Comparison of ENCODE assay signal across 9 cellular contexts in the genomic region with DNA sequence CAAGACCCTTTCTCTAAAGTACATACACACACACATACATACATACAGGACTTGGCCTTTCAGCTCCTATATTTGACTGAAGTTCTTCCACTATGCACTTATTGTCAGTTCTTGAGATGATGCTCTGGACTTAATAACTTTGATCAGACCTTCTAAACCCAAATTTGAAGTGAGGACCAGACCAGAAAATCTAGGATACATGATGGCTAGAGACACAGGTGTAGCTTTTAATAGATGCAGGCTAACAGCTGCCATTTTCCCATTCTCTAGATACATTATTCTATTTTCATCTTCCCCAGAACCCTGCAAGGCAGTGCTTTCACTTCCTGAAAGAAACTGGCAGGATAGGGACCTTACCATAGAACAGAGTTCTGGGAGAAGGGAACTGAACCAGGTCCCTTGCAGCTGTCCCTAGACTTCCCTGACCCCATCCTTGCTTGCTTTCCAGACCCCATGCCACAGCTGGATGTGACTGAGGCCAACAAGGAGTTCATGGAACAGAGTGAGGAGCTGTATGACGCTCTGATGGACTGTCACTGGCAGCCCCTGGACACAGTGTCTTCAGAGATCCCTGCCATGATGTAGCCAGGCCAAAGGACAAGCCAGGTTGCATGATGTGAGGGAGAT. TPM values are rescaled to one million over a fixed set of nuclear protein-coding genes. Genes with fewer than 3 reads are reported as not detected.
A peak's percentile ranks its signal among the peaks of the same experiment; 100 is the strongest.
DNase-seq lines count a peak whose midpoint lies in the region; ATAC-seq, FAIRE-seq and TF ChIP-seq lines count a peak whose summit lies in the region.
"Had no signal": no experiment of that assay in that cellular context is flagged by ENCODE, and none has a peak within 500 bp of the region (broad histone marks: within the 10 kb centered on the region; RNA-seq: fewer than 3 reads in every experiment).

No MANE protein-coding gene starts in this region.

- POLR2A ChIA-PET in activated CD8-positive, alpha-beta T cell treated with anti-CD3 and anti-CD28 coated beads for 36 hours (lab: Charles Lee): interaction anchor here (0.7 to 10.5 kb wide), 11 partner anchors 7 to 249 kb away, joined by 3 to 315 read pairs (median 43); partner anchors contain the start of genes MED18, RAB42, RCC1 and RNU11

- TF ChIP-seq CTCF in activated CD8-positive, alpha-beta T cell treated with anti-CD3 and anti-CD28 coated beads for 36 hours (IDR thresholded peaks at IDR 0.05): no peak
- TF ChIP-seq CTCF in neutrophil (IDR thresholded peaks at IDR 0.05): no peak

- H3K4me3 Mint-ChIP-seq in activated CD8-positive, alpha-beta T cell treated with anti-CD3 and anti-CD28 coated beads for 36 hours: no peak overlapping the region

- H3K27me3 ChIP-seq in neutrophil: no peaks in the 10 kb centered on the region
- H3K27me3 ChIP-seq: pancreas had no signal

- ATAC-seq in activated CD8-positive, alpha-beta T cell treated with anti-CD3 and anti-CD28 coated beads for 36 hours: no peak
- ATAC-seq: pancreas had no signal

- H3K27ac ChIP-seq in neutrophil: peak overlapping the region; percentile 6
- H3K27ac ChIP-seq: pancreas had no signal

- H3K9me3 ChIP-seq in neutrophil: no peaks in the 10 kb centered on the region
- H3K9me3 ChIP-seq: pancreas had no signal

- intact Hi-C loops in activated CD8-positive, alpha-beta T cell treated with anti-CD3 and anti-CD28 coated beads for 36 hours (cut with micrococcal nuclease): no loop called here

- H3K27me3 Mint-ChIP-seq in activated CD8-positive, alpha-beta T cell treated with anti-CD3 and anti-CD28 coated beads for 36 hours: no peaks in the 10 kb centered on the region

- peaks cover 47% of the 10 kb centered on the region for H3K36me3 Mint-ChIP-seq in activated CD8-positive, alpha-beta T cell treated with anti-CD3 and anti-CD28 coated beads for 36 hours (ENCODE audit: low read depth)

- H3K4me1 Mint-ChIP-seq in activated CD8-positive, alpha-beta T cell treated with anti-CD3 and anti-CD28 coated beads for 36 hours (ENCODE audit: low read depth): peaks cover 20% of the 10 kb centered on the region

- peaks cover 64% of the 10 kb centered on the region for H3K36me3 ChIP-seq in neutrophil

- peaks cover 17 to 22% of the 10 kb centered on the region in 2 experiments for H3K4me1 ChIP-seq in neutrophil (ENCODE audit: control insufficient read depth in 1 of 2, insufficient read depth in 1 of 2, low read depth in 1 of 2, low read length in 1 of 2)

- FAIRE-seq in GM12892 (lab: Jason Lieb, UNC): no peak
- FAIRE-seq: pancreas had no signal

- peak; percentile 30 for TF ChIP-seq POLR2A in GM12892 (IDR thresholded peaks at IDR 0.05; ENCODE audit: low read depth, low read length)

- CTCF ChIA-PET in activated CD8-positive, alpha-beta T cell treated with anti-CD3 and anti-CD28 coated beads for 36 hours (lab: Charles Lee): interaction anchor here (1.1 to 6.2 kb wide), 2 partner anchors 24 to 168 kb away, joined by 4 to 30 read pairs; partner anchors contain the start of gene TRNAU1AP

- peak overlapping the region; percentile 60 for H3K27ac Mint-ChIP-seq in activated CD8-positive, alpha-beta T cell treated with anti-CD3 and anti-CD28 coated beads for 36 hours

- no peak for DNase-seq in GM12892 (ENCODE audit: insufficient read length)
- DNase-seq in Kasumi-1 (lab: John Stamatoyannopoulos, UW): peak; percentile 41 to 43
- no peak for DNase-seq in activated CD8-positive, alpha-beta T cell treated with anti-CD3 and anti-CD28 coated beads for 36 hours
- no peak for DNase-seq in activated CD4-positive, CD25-positive, alpha-beta regulatory T cell treated with anti-CD3 and anti-CD28 coated beads, Interleukin-2, amount 50 U/mL, for 72 hours
- DNase-seq in NCI-H2029 treated with DMSO at 0.1 percent for 48 hours (lab: John Stamatoyannopoulos, UW): no peak
- no peak for DNase-seq in effector CD4-positive, alpha-beta T cell
- DNase-seq: hypothalamus, pancreas had no signal

- H3K9me3 Mint-ChIP-seq in activated CD8-positive, alpha-beta T cell treated with anti-CD3 and anti-CD28 coated beads for 36 hours: no peaks in the 10 kb centered on the region

- no peak overlapping the region for H3K4me3 ChIP-seq in neutrophil (ENCODE audit: low read depth in 1 of 2, low read length in 1 of 2)
- H3K4me3 ChIP-seq: pancreas had no signal

RNA-seq across cellular contexts. Expression of gene RAB42, which starts 14.9 kb away (rescaled TPM):
- polyA plus RNA-seq in GM12892 (2012; ENCODE audit: missing spikeins): 0.59 TPM
- total RNA-seq in activated CD8-positive, alpha-beta T cell treated with anti-CD3 and anti-CD28 coated beads for 36 hours: not detected

RNA-seq across cellular contexts. Expression of gene TRNAU1AP, which starts 24.3 kb away (rescaled TPM):
- polyA plus RNA-seq in GM12892 (2012; ENCODE audit: missing spikeins): 38.6 TPM
- total RNA-seq in activated CD8-positive, alpha-beta T cell treated with anti-CD3 and anti-CD28 coated beads for 36 hours: 10 to 100 TPM; 42.5 to 47.8 TPM

Comparison
In these comparisons a context has a peak if more than half of its experiments do, and no peak if none do; other contexts are left out.
1. DNase-seq: peak in Kasumi-1 (2 of 2); none in GM12892 (single experiment), activated CD8-positive, alpha-beta T cell treated with anti-CD3 and anti-CD28 coated beads for 36 hours (single experiment), activated CD4-positive, CD25-positive, alpha-beta regulatory T cell treated with anti-CD3 and anti-CD28 coated beads, Interleukin-2, amount 50 U/mL, for 72 hours (single experiment), NCI-H2029 treated with DMSO at 0.1 percent for 48 hours (single experiment) and effector CD4-positive, alpha-beta T cell (single experiment).